ENCODE assay signal across 20 cellular contexts in genomic region chr2:233461481-233461891, GRCh38.
DNase-seq lines count a peak whose midpoint lies in the region; ATAC-seq and TF ChIP-seq lines count a peak whose summit lies in the region.
"Had no signal": no experiment of that assay in that cellular context is flagged by ENCODE, and none has a peak within 500 bp of the region (broad histone marks: within the 10 kb centered on the region; RNA-seq: fewer than 3 reads in every experiment).

No MANE protein-coding gene starts in this region.

- H4K91ac ChIP-seq in neuronal stem cell (ENCODE audit: low read depth, low read length, poor library complexity), result no peak overlapping the region

- no peak overlapping the region for H3K27ac ChIP-seq in neuronal stem cell (replicated peaks; ENCODE audit: low read length)
- H3K27ac ChIP-seq: coronary artery, WERI-Rb-1 had no signal

- H4K8ac ChIP-seq in neuronal stem cell (ENCODE audit: low read depth, low read length), result no peak overlapping the region

- H3K9me3 Mint-ChIP-seq in Caco-2 (ENCODE audit: unreplicated experiment), result no peaks in the 10 kb centered on the region
- H3K9me3 Mint-ChIP-seq: activated naive CD8-positive, alpha-beta T cell treated with anti-CD3 and anti-CD28 coated beads, Interleukin-2, amount 10 ng/mL, durations not matched to agents 7 days and 5 days; activated T-helper 1 cell treated with anti-CD3 and anti-CD28 coated beads, Interleukin-12 subunit alpha, Interleukin-12 subunit beta, Interleukin-2, Interleukin-4 antibody, amounts not matched to agents 30 ng/mL and 10 ng/mL and 1 ng/mL, durations not matched to agents 14 hours and 24 hours and 36 hours had no signal

- H2BK120ac ChIP-seq in neuronal stem cell (ENCODE audit: low read depth, low read length), result no peak overlapping the region

- no peak for TF ChIP-seq CTCF in Caco-2 (IDR thresholded peaks at IDR 0.05; ENCODE audit: insufficient read depth in 1 of 2, low read depth in 1 of 2, low read length in 1 of 2, severe bottlenecking in 1 of 2, unreplicated experiment in 1 of 2)

- no peak overlapping the region for H3K4me3 Mint-ChIP-seq in Caco-2 (ENCODE audit: unreplicated experiment)
- H3K4me3 Mint-ChIP-seq: activated CD8-positive, alpha-beta memory T cell treated with anti-CD3 and anti-CD28 coated beads, Interleukin-2, amount 10 ng/mL, durations not matched to agents 7 days and 5 days; activated naive CD8-positive, alpha-beta T cell treated with anti-CD3 and anti-CD28 coated beads, Interleukin-2, amount 10 ng/mL, durations not matched to agents 7 days and 5 days; activated T-helper 1 cell treated with anti-CD3 and anti-CD28 coated beads, Interleukin-12 subunit alpha, Interleukin-12 subunit beta, Interleukin-2, Interleukin-4 antibody, amounts not matched to agents 30 ng/mL and 10 ng/mL and 1 ng/mL, durations not matched to agents 14 hours and 24 hours and 36 hours had no signal

- BruUV-seq in Caco-2 (replicated peaks; lab: Mats Ljungman, UMichigan), result no TSS peak

- no peak overlapping the region for H2AK5ac ChIP-seq in neuronal stem cell (ENCODE audit: low read depth, low read length)

- DNase-seq in NCI-H2196 (lab: John Stamatoyannopoulos, UW; ENCODE audit: unreplicated experiment) (peak; percentile 41), NCI-H2196 treated with DMSO at 0.1 percent for 48 hours (lab: John Stamatoyannopoulos, UW; ENCODE audit: unreplicated experiment) (no peak), Caco-2 (no peak), cerebellar cortex (ENCODE audit: low spot score) (peak; percentile 24), neuronal stem cell (ENCODE audit: low spot score) (no peak), HCEC 1CT (no peak)
- DNase-seq: 8988T; activated CD4-positive, alpha-beta T cell treated with anti-CD3 and anti-CD28 coated beads, Interleukin-2, amount 50 U/mL, for 1 hour; activated CD8-positive, alpha-beta memory T cell treated with anti-CD3 and anti-CD28 coated beads, Interleukin-2, amount 10 ng/mL, durations not matched to agents 7 days and 5 days; activated naive CD8-positive, alpha-beta T cell treated with anti-CD3 and anti-CD28 coated beads, Interleukin-2, amount 10 ng/mL, durations not matched to agents 7 days and 5 days; DND-41; mammary epithelial cell; NCI-H2227 treated with DMSO at 0.1 percent for 48 hours; WERI-Rb-1 had no signal

- H3K4ac ChIP-seq in neuronal stem cell (ENCODE audit: low read length), result no peak overlapping the region

- H3K36me3 ChIP-seq in Caco-2 (ENCODE audit: control insufficient read depth, insufficient read depth, low read length), result peaks cover 2% of the 10 kb centered on the region; the same call in 1 of the 2 replicates
- H3K36me3 ChIP-seq in neuronal stem cell (replicated peaks in 1 of 2; ENCODE audit: control insufficient read depth in 2 of 2, insufficient read depth in 2 of 2, low read length in 2 of 2), result peaks cover 33 to 82% of the 10 kb centered on the region in 2 donors

- no peaks in the 10 kb centered on the region for H3K27me3 Mint-ChIP-seq in Caco-2 (ENCODE audit: insufficient read depth, unreplicated experiment)
- H3K27me3 Mint-ChIP-seq: activated CD8-positive, alpha-beta memory T cell treated with anti-CD3 and anti-CD28 coated beads, Interleukin-2, amount 10 ng/mL, durations not matched to agents 7 days and 5 days; activated naive CD8-positive, alpha-beta T cell treated with anti-CD3 and anti-CD28 coated beads, Interleukin-2, amount 10 ng/mL, durations not matched to agents 7 days and 5 days had no signal

- H3K4me1 ChIP-seq in Caco-2, result no peaks in the 10 kb centered on the region
- peaks cover 0 to 8% of the 10 kb centered on the region in 2 donors for H3K4me1 ChIP-seq in neuronal stem cell (ENCODE audit: control insufficient read depth in 2 of 2, insufficient read depth in 1 of 2, low read depth in 1 of 2, low read length in 2 of 2)
- H3K4me1 ChIP-seq: body of pancreas had no signal

- no peak overlapping the region for H2BK5ac ChIP-seq in neuronal stem cell (ENCODE audit: low read length)

- peak overlapping the region; percentile 13 for H3K18ac ChIP-seq in neuronal stem cell (ENCODE audit: low read length)

- ATAC-seq in GM18511 (IDR thresholded peaks at IDR 0.05; ENCODE audit: unreplicated experiment) (no peak), GM18519 (IDR thresholded peaks at IDR 0.05; ENCODE audit: low FRiP score, unreplicated experiment) (no peak)
- ATAC-seq: activated CD8-positive, alpha-beta memory T cell treated with anti-CD3 and anti-CD28 coated beads, Interleukin-2, amount 10 ng/mL, durations not matched to agents 7 days and 5 days; body of pancreas had no signal

- no peaks in the 10 kb centered on the region for H3K79me1 ChIP-seq in neuronal stem cell (ENCODE audit: low read depth, low read length)

- H3K27me3 ChIP-seq in Caco-2 (replicated peaks; ENCODE audit: control insufficient read depth, insufficient read depth, low read length), result no peaks in the 10 kb centered on the region
- no peaks in the 10 kb centered on the region for H3K27me3 ChIP-seq in neuronal stem cell (ENCODE audit: control insufficient read depth in 3 of 3, insufficient read depth in 3 of 3, low read depth in 1 of 3, low read length in 3 of 3)
- H3K27me3 ChIP-seq: body of pancreas had no signal

- H2BK15ac ChIP-seq in neuronal stem cell (ENCODE audit: low read length), result no peak overlapping the region

- H3K14ac ChIP-seq in neuronal stem cell (ENCODE audit: low read length), result peak overlapping the region; percentile 38

- H3K23ac ChIP-seq in neuronal stem cell (ENCODE audit: low read depth, low read length, poor library complexity), result no peak overlapping the region

- no CpG with 5 or more reads among the region's 8 CpGs for WGBS in neuronal stem cell (ENCODE audit: extremely low coverage in 2 of 2, insufficient read length in 2 of 2, insufficient replicate concordance in 1 of 2), 2 donors

- H2BK12ac ChIP-seq in neuronal stem cell (ENCODE audit: low read length), result no peak overlapping the region

- no peaks in the 10 kb centered on the region for H3K4me1 Mint-ChIP-seq in Caco-2 (ENCODE audit: low read depth, unreplicated experiment)

- H3K9me3 ChIP-seq in Caco-2 (no peaks in the 10 kb centered on the region), neuronal stem cell (replicated peaks in 1 of 2; ENCODE audit: control insufficient read depth in 2 of 2, insufficient read depth in 1 of 2, low read depth in 1 of 2, low read length in 2 of 2) (peaks cover 0 to 2% of the 10 kb centered on the region in 2 donors)
- H3K9me3 ChIP-seq: body of pancreas, prostate gland had no signal

- peaks cover 79% of the 10 kb centered on the region for H3K36me3 Mint-ChIP-seq in Caco-2 (ENCODE audit: insufficient read depth, unreplicated experiment)

- peak overlapping the region; percentile 35 for H3K27ac Mint-ChIP-seq in Caco-2 (ENCODE audit: unreplicated experiment)
- H3K27ac Mint-ChIP-seq: activated CD8-positive, alpha-beta memory T cell treated with anti-CD3 and anti-CD28 coated beads, Interleukin-2, amount 10 ng/mL, durations not matched to agents 7 days and 5 days; activated naive CD8-positive, alpha-beta T cell treated with anti-CD3 and anti-CD28 coated beads, Interleukin-2, amount 10 ng/mL, durations not matched to agents 7 days and 5 days; activated T-helper 1 cell treated with anti-CD3 and anti-CD28 coated beads, Interleukin-12 subunit alpha, Interleukin-12 subunit beta, Interleukin-2, Interleukin-4 antibody, amounts not matched to agents 30 ng/mL and 10 ng/mL and 1 ng/mL, durations not matched to agents 14 hours and 24 hours and 36 hours had no signal

- no peak overlapping the region for H3K9ac ChIP-seq in neuronal stem cell (ENCODE audit: low read depth, low read length, poor library complexity)

- no peak overlapping the region for H2AFZ ChIP-seq in neuronal stem cell (ENCODE audit: low read length)

- CTCF ChIA-PET in Caco-2 (lab: Charles Lee), result no interaction called here

- H3K4me2 ChIP-seq in neuronal stem cell (ENCODE audit: insufficient read depth, low read length, poor library complexity, severe bottlenecking), result no peak overlapping the region

- POLR2A ChIA-PET in Caco-2 (lab: Charles Lee), result no interaction called here

- H3K4me3 ChIP-seq in Caco-2 (ENCODE audit: low read depth, low read length) (no peak overlapping the region), neuronal stem cell (ENCODE audit: low read length in 2 of 2) (no peak overlapping the region)
- H3K4me3 ChIP-seq: body of pancreas, coronary artery, prostate gland had no signal

- intact Hi-C loops in Caco-2 (cut with micrococcal nuclease; ENCODE audit: unreplicated experiment), result no loop called here

Comparison
In these comparisons a context has a peak if more than half of its experiments do, and no peak if none do; other contexts are left out.
1. DNase-seq: peak in NCI-H2196 (single experiment) and cerebellar cortex (single experiment); none in NCI-H2196 treated with DMSO at 0.1 percent for 48 hours (single experiment), Caco-2 (0 of 2), neuronal stem cell (single experiment) and HCEC 1CT (single experiment).